Comparison of ENCODE assay signal across 8 cellular contexts in the genomic region with DNA sequence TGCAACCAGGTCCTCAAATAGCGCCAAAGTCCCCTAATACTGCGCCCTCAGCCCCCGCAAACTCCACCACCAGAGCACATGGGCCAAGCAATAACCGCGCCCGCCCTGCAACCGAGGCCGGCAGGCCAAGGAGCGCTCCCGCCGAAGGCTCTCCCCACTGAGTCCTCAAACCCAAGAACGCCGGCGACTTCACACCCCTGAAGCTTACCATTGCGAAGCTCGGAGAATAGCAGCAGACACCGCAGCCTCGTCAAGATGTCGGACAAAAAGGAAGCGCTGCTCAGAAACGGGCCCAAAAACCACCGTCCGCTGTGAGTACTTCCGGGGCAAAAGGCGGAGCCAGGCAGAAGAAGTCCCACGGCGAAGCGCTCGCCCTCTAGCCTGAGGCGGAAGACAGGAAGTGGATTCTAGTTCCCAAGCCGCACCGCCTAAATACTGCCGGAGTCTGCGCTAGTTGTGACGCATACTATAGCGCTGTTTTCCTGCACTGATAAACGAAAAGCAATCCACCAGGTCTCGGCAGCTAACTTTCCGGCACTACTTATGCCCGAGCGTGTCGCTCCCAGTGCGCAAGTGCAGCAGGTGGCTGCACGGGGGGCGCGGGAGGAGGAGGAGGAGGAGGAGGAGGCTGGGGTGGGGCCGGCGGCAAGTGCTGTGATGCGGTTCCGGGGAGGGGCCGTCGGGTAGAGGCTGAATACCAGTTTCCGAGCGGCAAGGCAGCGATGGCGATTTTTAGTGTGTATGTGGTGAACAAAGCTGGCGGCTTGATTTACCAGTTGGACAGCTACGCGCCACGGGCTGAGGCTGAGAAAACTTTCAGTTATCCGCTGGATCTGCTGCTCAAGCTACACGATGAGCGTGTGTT. TPM values are rescaled to one million over a fixed set of nuclear protein-coding genes. Genes with fewer than 3 reads are reported as not detected.
DNase-seq lines count a peak whose midpoint lies in the region; ATAC-seq and TF ChIP-seq lines count a peak whose summit lies in the region.

A gene (minus strand): TSS at position 270 of the 865 bp plus-strand sequence. CDS start 59 bp downstream, at position 211.
A gene with protein sequence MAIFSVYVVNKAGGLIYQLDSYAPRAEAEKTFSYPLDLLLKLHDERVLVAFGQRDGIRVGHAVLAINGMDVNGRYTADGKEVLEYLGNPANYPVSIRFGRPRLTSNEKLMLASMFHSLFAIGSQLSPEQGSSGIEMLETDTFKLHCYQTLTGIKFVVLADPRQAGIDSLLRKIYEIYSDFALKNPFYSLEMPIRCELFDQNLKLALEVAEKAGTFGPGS (plus strand): TSS at position 693 of the 865 bp plus-strand sequence. CDS start 30 bp downstream, at position 723.

- POLR2A ChIA-PET in activated CD4-positive, alpha-beta T cell treated with anti-CD3 and anti-CD28 coated beads for 36 hours (lab: Charles Lee) = interaction anchor here (0.9 to 1.5 kb wide), 8 partner anchors 13 to 100 kb away, joined by 3 to 6 read pairs (median 3); a partner anchor contains a TSS

- CTCF ChIA-PET in activated CD4-positive, alpha-beta T cell treated with anti-CD3 and anti-CD28 coated beads for 36 hours (lab: Charles Lee) = interaction anchor here (0.6 to 2.1 kb wide), 7 partner anchors 9 to 305 kb away, joined by 3 to 9 read pairs (median 4); a partner anchor contains a TSS

- intact Hi-C loops in activated CD4-positive, alpha-beta T cell treated with anti-CD3 and anti-CD28 coated beads for 36 hours (cut with DNase I, micrococcal nuclease) = loop anchor here (1.0 to 5.0 kb wide), 18 partner anchors 12 to 659 kb away; a partner anchor contains a TSS

- H3K4me3 ChIP-seq in choroid plexus epithelial cell (ENCODE audit: low read depth, low read length) = peak within 1 kb of the TSS; percentile 68

- peak; percentile 14 for TF ChIP-seq CTCF in choroid plexus epithelial cell (conservative IDR thresholded peaks at IDR 0.05; ENCODE audit: low read depth, low read length)

- peak; percentile 99 for DNase-seq in Ammon's horn (ENCODE audit: low spot score)
- DNase-seq in GM19238 (ENCODE audit: insufficient read length, low spot score) = peak; percentile 92
- peak; percentile 91 to 95 for DNase-seq in NCI-H524 (lab: John Stamatoyannopoulos, UW)
- DNase-seq in activated CD4-positive, alpha-beta T cell treated with anti-CD3 and anti-CD28 coated beads for 36 hours = peak; percentile 98
- DNase-seq in choroid plexus epithelial cell (ENCODE audit: low read depth) = peak; percentile 97
- DNase-seq in kidney glomerular epithelial cell (lab: John Stamatoyannopoulos, UW) = peak; percentile 95
- DNase-seq in stimulated activated CD4-positive, alpha-beta T cell treated with anti-CD3 and anti-CD28 coated beads, Interleukin-1b, Interleukin-23, amount 100 ng/mL, for 1 hour (ENCODE audit: low read depth in 2 of 2) = peak; percentile 81 to 86

- H3K27me3 Mint-ChIP-seq in activated CD4-positive, alpha-beta T cell treated with anti-CD3 and anti-CD28 coated beads for 36 hours = no peaks in the 10 kb centered on the region

- ATAC-seq in HG03442 (IDR thresholded peaks at IDR 0.05; ENCODE audit: unreplicated experiment) = peak; percentile 84
- ATAC-seq in activated CD4-positive, alpha-beta T cell treated with anti-CD3 and anti-CD28 coated beads for 36 hours = peak; percentile 92

- H3K9me3 Mint-ChIP-seq in activated CD4-positive, alpha-beta T cell treated with anti-CD3 and anti-CD28 coated beads for 36 hours (ENCODE audit: low read depth) = no peaks in the 10 kb centered on the region

- peaks cover 82% of the 10 kb centered on the region for H3K36me3 Mint-ChIP-seq in activated CD4-positive, alpha-beta T cell treated with anti-CD3 and anti-CD28 coated beads for 36 hours (ENCODE audit: low read depth)

- H3K27ac Mint-ChIP-seq in activated CD4-positive, alpha-beta T cell treated with anti-CD3 and anti-CD28 coated beads for 36 hours = peak within 1 kb of the TSS; percentile 99

- H3K4me1 Mint-ChIP-seq in activated CD4-positive, alpha-beta T cell treated with anti-CD3 and anti-CD28 coated beads for 36 hours = peaks cover 53% of the 10 kb centered on the region

- peak within 1 kb of the TSS; percentile 99 for H3K4me3 Mint-ChIP-seq in activated CD4-positive, alpha-beta T cell treated with anti-CD3 and anti-CD28 coated beads for 36 hours

RNA-seq across cellular contexts. Expression of the first gene that starts in this region (rescaled TPM):
- total RNA-seq in activated CD4-positive, alpha-beta T cell treated with anti-CD3 and anti-CD28 coated beads for 36 hours = 1,000 to 10,000 TPM; 1,590 to 1,820 TPM

RNA-seq across cellular contexts. Expression of the second gene that starts in this region (rescaled TPM):
- 10 to 100 TPM; 62.2 to 81.9 TPM for total RNA-seq in activated CD4-positive, alpha-beta T cell treated with anti-CD3 and anti-CD28 coated beads for 36 hours

Comparison
In these comparisons a context has a peak if more than half of its experiments do, and no peak if none do; other contexts are left out.
1. Peak in every context shown above with its lines: DNase-seq, ATAC-seq and H3K4me3 ChIP-seq.